13 cellular contexts compared by ENCODE assay signal in genomic region chr14:89660183-89660582, GRCh38.
DNase-seq lines count a peak whose midpoint lies in the region; ATAC-seq and TF ChIP-seq lines count a peak whose summit lies in the region.
"Had no signal": no experiment of that assay in that cellular context is flagged by ENCODE, and none has a peak within 500 bp of the region (broad histone marks: within the 10 kb centered on the region; RNA-seq: fewer than 3 reads in every experiment).

No MANE protein-coding gene starts in this region.

- peaks cover 7% of the 10 kb centered on the region for H3K9me3 ChIP-seq in left ventricle myocardium inferior (replicated peaks)
- H3K9me3 ChIP-seq: ascending aorta, sigmoid colon had no signal

- peak; percentile 91 for ATAC-seq in sciatic nerve
- ATAC-seq: naive thymus-derived CD4-positive, alpha-beta T cell had no signal

- TF ChIP-seq CTCF in cardiac fibroblast (IDR thresholded peaks at IDR 0.05; ENCODE audit: low read depth, low read length): no peak
- TF ChIP-seq CTCF in left ventricle myocardium inferior (IDR thresholded peaks at IDR 0.05; ENCODE audit: borderline replicate concordance): no peak
- no peak for TF ChIP-seq CTCF in GM10266 (IDR thresholded peaks at IDR 0.05; ENCODE audit: control insufficient read depth, insufficient read depth, low read depth, missing control alignments)

- no peaks in the 10 kb centered on the region for H3K36me3 ChIP-seq in left ventricle myocardium inferior
- H3K36me3 ChIP-seq: ascending aorta, sigmoid colon had no signal

- H3K27ac ChIP-seq in left ventricle myocardium inferior (replicated peaks): peak overlapping the region; percentile 82
- H3K27ac ChIP-seq: ascending aorta had no signal

- H3K27me3 ChIP-seq in left ventricle myocardium inferior (ENCODE audit: low read depth): no peaks in the 10 kb centered on the region
- H3K27me3 ChIP-seq: ascending aorta, sigmoid colon had no signal

- intact Hi-C loops in left ventricle myocardium inferior (cut with micrococcal nuclease): no loop called here
- intact Hi-C loops in sciatic nerve (cut with DNase I): no loop called here

- H3K4me1 ChIP-seq in left ventricle myocardium inferior: peaks cover 24% of the 10 kb centered on the region
- H3K4me1 ChIP-seq: ascending aorta had no signal

- peak; percentile 74 for DNase-seq in HCEC 1CT
- peak; percentile 72 to 76 for DNase-seq in cardiac fibroblast (ENCODE audit: low read depth in 2 of 2)
- no peak for DNase-seq in left ventricle myocardium inferior
- no peak for DNase-seq in sciatic nerve (ENCODE audit: low spot score)
- no peak for DNase-seq in cerebellum (ENCODE audit: low spot score)
- no peak for DNase-seq in NCI-H146 treated with DMSO at 0.1 percent for 48 hours (lab: John Stamatoyannopoulos, UW; ENCODE audit: unreplicated experiment)
- DNase-seq in stimulated activated CD4-positive, alpha-beta T cell treated with anti-CD3 and anti-CD28 coated beads, Interleukin-4, amount 100 ng/mL, for 4 hours: no peak
- no peak for DNase-seq in GM10266 (ENCODE audit: extremely low spot score)
- DNase-seq: activated CD4-positive, alpha-beta memory T cell treated with anti-CD3 and anti-CD28 coated beads, Interleukin-2, amount 10 ng/mL, durations not matched to agents 7 days and 5 days; naive thymus-derived CD4-positive, alpha-beta T cell; NCI-H510A; sigmoid colon had no signal

- H3K4me3 ChIP-seq in cardiac fibroblast (replicated peaks in 1 of 2; ENCODE audit: low read depth in 2 of 2, low read length in 2 of 2) (no peak overlapping the region), left ventricle myocardium inferior (peak overlapping the region; percentile 35)
- H3K4me3 ChIP-seq: ascending aorta, sigmoid colon had no signal

Comparison
In these comparisons a context has a peak if more than half of its experiments do, and no peak if none do; other contexts are left out.
1. DNase-seq: peak in HCEC 1CT (single experiment) and cardiac fibroblast (2 of 2); none in left ventricle myocardium inferior (single experiment), sciatic nerve (single experiment), cerebellum (single experiment), NCI-H146 treated with DMSO at 0.1 percent for 48 hours (single experiment), stimulated activated CD4-positive, alpha-beta T cell treated with anti-CD3 and anti-CD28 coated beads, Interleukin-4, amount 100 ng/mL, for 4 hours (0 of 2) and GM10266 (single experiment).